Comparison of ENCODE assay signal across 9 cellular contexts in the genomic region with DNA sequence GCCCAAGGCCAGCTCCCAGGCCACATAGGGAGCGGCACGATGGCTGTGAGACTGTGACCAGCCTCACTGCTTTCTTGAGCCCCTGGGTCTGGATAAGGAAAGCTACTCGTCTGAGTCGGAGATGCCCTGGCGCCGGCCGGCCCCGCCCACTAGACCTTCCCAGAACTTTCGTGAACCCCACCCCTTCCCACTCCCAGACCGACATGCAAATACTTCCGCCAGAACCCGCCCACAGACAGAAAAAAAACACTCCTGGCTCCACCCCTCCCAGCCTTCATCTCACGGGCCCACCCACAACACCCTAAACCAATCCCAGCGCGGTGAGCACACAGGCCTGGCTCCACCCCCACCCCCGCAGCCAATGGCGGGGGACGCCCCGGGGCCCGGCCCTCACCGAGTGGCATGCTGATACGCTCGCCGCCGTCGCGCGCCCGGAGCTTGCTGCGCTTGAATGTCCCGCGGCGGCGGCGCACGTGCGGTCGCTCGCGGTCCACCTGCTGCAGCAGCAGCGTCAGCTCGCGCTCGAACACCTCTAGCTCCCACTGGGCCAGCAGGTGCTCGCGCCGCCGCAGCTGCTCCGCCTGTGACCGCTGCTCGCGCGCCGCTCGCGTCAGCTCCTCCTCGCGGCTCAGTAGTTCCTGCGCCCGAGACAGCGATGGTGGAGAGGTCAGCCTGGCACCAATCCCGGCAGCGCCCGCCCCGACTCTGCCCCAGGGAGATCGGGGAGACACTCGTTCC. TPM values are rescaled to one million over a fixed set of nuclear protein-coding genes. Genes with fewer than 3 reads are reported as not detected.
A peak's percentile ranks its signal among the peaks of the same experiment; 100 is the strongest.
DNase-seq lines count a peak whose midpoint lies in the region; ATAC-seq and TF ChIP-seq lines count a peak whose summit lies in the region.
"Had no signal": no experiment of that assay in that cellular context is flagged by ENCODE, and none has a peak within 500 bp of the region (broad histone marks: within the 10 kb centered on the region; RNA-seq: fewer than 3 reads in every experiment).

No MANE protein-coding gene starts in this region.

- no peak overlapping the region for H3K4me3 Mint-ChIP-seq in activated naive CD4-positive, alpha-beta T cell treated with anti-CD3 and anti-CD28 coated beads for 36 hours

- no peak for TF ChIP-seq POLR2A in vagina (IDR thresholded peaks at IDR 0.05)

- no peaks in the 10 kb centered on the region for H3K9me3 ChIP-seq in mucosa of rectum (ENCODE audit: control insufficient read depth in 2 of 2, low read length in 2 of 2)
- no peaks in the 10 kb centered on the region for H3K9me3 ChIP-seq in vagina

- ATAC-seq in GM21717 (IDR thresholded peaks at IDR 0.05; ENCODE audit: unreplicated experiment): no peak

- no peak overlapping the region for H3K27ac Mint-ChIP-seq in activated naive CD4-positive, alpha-beta T cell treated with anti-CD3 and anti-CD28 coated beads for 36 hours

- peaks cover 9% of the 10 kb centered on the region for H3K36me3 Mint-ChIP-seq in activated naive CD4-positive, alpha-beta T cell treated with anti-CD3 and anti-CD28 coated beads for 36 hours (ENCODE audit: low read depth)

- H3K9ac ChIP-seq in mucosa of rectum (ENCODE audit: low read depth in 1 of 2, low read length in 2 of 2): no peak overlapping the region

- H3K36me3 ChIP-seq in mucosa of rectum (ENCODE audit: control insufficient read depth in 2 of 2, insufficient read depth in 2 of 2, low read length in 2 of 2) (peaks cover 50% of the 10 kb centered on the region in 2 donors), vagina (peaks cover 0 to 39% of the 10 kb centered on the region in 2 donors)

- peaks cover 23% of the 10 kb centered on the region for H3K4me1 Mint-ChIP-seq in activated naive CD4-positive, alpha-beta T cell treated with anti-CD3 and anti-CD28 coated beads for 36 hours (ENCODE audit: low read depth)

- H3K9me3 Mint-ChIP-seq in activated naive CD4-positive, alpha-beta T cell treated with anti-CD3 and anti-CD28 coated beads for 36 hours: no peaks in the 10 kb centered on the region
- H3K9me3 Mint-ChIP-seq: IgD-negative memory B cell had no signal

- TF ChIP-seq CTCF in fibroblast of pulmonary artery (IDR thresholded peaks at IDR 0.05; ENCODE audit: low read length, missing control alignments): no peak
- TF ChIP-seq CTCF in vagina (IDR thresholded peaks at IDR 0.05): no peak

- H3K27me3 ChIP-seq in mucosa of rectum (ENCODE audit: control insufficient read depth in 2 of 2, insufficient read depth in 2 of 2, low read length in 2 of 2) (no peaks in the 10 kb centered on the region), vagina (no peaks in the 10 kb centered on the region)

- peaks cover 24 to 28% of the 10 kb centered on the region in 2 donors for H3K4me1 ChIP-seq in mucosa of rectum (ENCODE audit: control insufficient read depth in 2 of 2, insufficient read depth in 2 of 2, low read length in 2 of 2)
- peaks cover 49% of the 10 kb centered on the region for H3K4me1 ChIP-seq in vagina

- intact Hi-C loops in vagina (cut with DNase I): no loop called here
- intact Hi-C loops in activated naive CD4-positive, alpha-beta T cell treated with anti-CD3 and anti-CD28 coated beads for 36 hours (cut with micrococcal nuclease): no loop called here

- H3K4me3 ChIP-seq in fibroblast of pulmonary artery (replicated peaks; ENCODE audit: low read depth, low read length) (no peak overlapping the region), mucosa of rectum (ENCODE audit: low read length in 2 of 2) (peak overlapping the region in 1 of 2 donors; percentile 13), vagina (peak overlapping the region; percentile 34 to 42)

- no peaks in the 10 kb centered on the region for H3K27me3 Mint-ChIP-seq in activated naive CD4-positive, alpha-beta T cell treated with anti-CD3 and anti-CD28 coated beads for 36 hours (ENCODE audit: low read depth)

- CTCF ChIA-PET in activated naive CD4-positive, alpha-beta T cell treated with anti-CD3 and anti-CD28 coated beads for 36 hours (lab: Charles Lee): no interaction called here

- peak; percentile 71 for DNase-seq in GM04503 (ENCODE audit: low read depth)
- DNase-seq in SW480 (ENCODE audit: low spot score): peak; percentile 98
- DNase-seq in fibroblast of pulmonary artery (ENCODE audit: low read depth): peak; percentile 96
- DNase-seq in vagina (ENCODE audit: extremely low spot score in 2 of 2): peak in 1 of 2 donors; percentile 98
- no peak for DNase-seq in activated naive CD4-positive, alpha-beta T cell treated with anti-CD3 and anti-CD28 coated beads for 36 hours
- no peak for DNase-seq in NCI-H524 (lab: John Stamatoyannopoulos, UW)

- H3K27ac ChIP-seq in mucosa of rectum (ENCODE audit: low read depth in 2 of 2, low read length in 2 of 2): peak overlapping the region; percentile 59 to 65
- H3K27ac ChIP-seq in vagina: peak overlapping the region; percentile 89

RNA-seq across cellular contexts. Expression of gene MAP3K11, which starts 7.0 kb away (rescaled TPM):
- total RNA-seq in vagina: 38.1 TPM
- total RNA-seq in activated naive CD4-positive, alpha-beta T cell treated with anti-CD3 and anti-CD28 coated beads for 36 hours: 10 to 100 TPM; 28.9 to 32.7 TPM

RNA-seq across cellular contexts. Expression of gene PCNX3, which starts 8.5 kb away (rescaled TPM):
- 24.8 TPM for total RNA-seq in vagina
- total RNA-seq in activated naive CD4-positive, alpha-beta T cell treated with anti-CD3 and anti-CD28 coated beads for 36 hours: 10 to 100 TPM; 21.6 to 24.7 TPM

RNA-seq across cellular contexts. Expression of gene KCNK7, which starts 11.4 kb away (rescaled TPM):
- total RNA-seq in vagina: 12.0 TPM
- total RNA-seq in activated naive CD4-positive, alpha-beta T cell treated with anti-CD3 and anti-CD28 coated beads for 36 hours: under 1 TPM in 1 of 2 experiments, not detected in 1; 0.35 TPM

RNA-seq across cellular contexts. Expression of gene SIPA1, which starts 30.9 kb away (rescaled TPM):
- 63.3 TPM for total RNA-seq in vagina
- 100 to 1,000 TPM; 146 to 150 TPM for total RNA-seq in activated naive CD4-positive, alpha-beta T cell treated with anti-CD3 and anti-CD28 coated beads for 36 hours

RNA-seq across cellular contexts. Expression of gene EHBP1L1, which starts 31.2 kb away (rescaled TPM):
- total RNA-seq in vagina: 123 TPM
- total RNA-seq in activated naive CD4-positive, alpha-beta T cell treated with anti-CD3 and anti-CD28 coated beads for 36 hours: 10 to 100 TPM; 51.9 to 54.6 TPM

Comparison
In these comparisons a context has a peak if more than half of its experiments do, and no peak if none do; other contexts are left out.
1. DNase-seq: peak in GM04503 (single experiment), SW480 (single experiment) and fibroblast of pulmonary artery (single experiment); none in activated naive CD4-positive, alpha-beta T cell treated with anti-CD3 and anti-CD28 coated beads for 36 hours (single experiment) and NCI-H524 (0 of 2).